Comparison of ENCODE assay signal across 1 cellular context in genomic region chr11:68030318-68031135, GRCh38.
A peak's percentile ranks its signal among the peaks of the same experiment; 100 is the strongest.
TF ChIP-seq lines count a peak whose summit lies in the region.

TSS of gene NDUFS8 (plus strand) at chr11:68030681. CDS start at chr11:68032152, 1,471 bp downstream.

TF ChIP-seq in HepG2, 621 proteins besides CTCF, POLR2A, EP300 and RAD21 (continued from another document and continues in another):
- TF ChIP-seq STAT6 (CRISPR knock-in tag; IDR thresholded peaks at IDR 0.05; ENCODE audit: borderline replicate concordance) (no peak), RFXANK (CRISPR knock-in tag; IDR thresholded peaks at IDR 0.05) (no peak; the same call in 1 of the 2 replicates), ZNF318 (CRISPR knock-in tag; IDR thresholded peaks at IDR 0.05) (no peak), ZNF101 (CRISPR knock-in tag; IDR thresholded peaks at IDR 0.05; ENCODE audit: borderline replicate concordance, low read depth) (no peak), U2AF2 (IDR thresholded peaks at IDR 0.05; ENCODE audit: low read depth, low read length) (no peak), PPARG (CRISPR knock-in tag; conservative IDR thresholded peaks at IDR 0.05) (no peak; the same call in 1 of the 2 replicates), ZNF354B (CRISPR knock-in tag; IDR thresholded peaks at IDR 0.05) (no peak), ASH2L (IDR thresholded peaks at IDR 0.05; ENCODE audit: insufficient read length, low read depth, low read length) (peak; percentile 59), ZNF75D (CRISPR knock-in tag; IDR thresholded peaks at IDR 0.05; ENCODE audit: borderline replicate concordance) (no peak), CBX5 (CRISPR knock-in tag; IDR thresholded peaks at IDR 0.05; ENCODE audit: borderline replicate concordance) (no peak), FUBP1 (CRISPR knock-in tag; IDR thresholded peaks at IDR 0.05; ENCODE audit: borderline replicate concordance) (no peak), ZNF616 (CRISPR knock-in tag; IDR thresholded peaks at IDR 0.05; ENCODE audit: low read depth) (peak; percentile 39; the same call in 1 of the 2 replicates), ZNF317 (CRISPR knock-in tag; IDR thresholded peaks at IDR 0.05) (0 out of 2 replicates have a peak, but pooled peaks have one; percentile 28), ZSCAN31 (CRISPR knock-in tag; IDR thresholded peaks at IDR 0.05; ENCODE audit: low read depth) (peak; percentile 69), NR2F6 (IDR thresholded peaks at IDR 0.05) (no peak), NR2F6 (CRISPR knock-in tag; IDR thresholded peaks at IDR 0.05) (no peak), ZNF329 (CRISPR knock-in tag; IDR thresholded peaks at IDR 0.05; ENCODE audit: low read depth) (peak; percentile 32; the same call in 1 of the 2 replicates), NCOA5 (CRISPR knock-in tag; IDR thresholded peaks at IDR 0.05) (no peak), ZUFSP (CRISPR knock-in tag; IDR thresholded peaks at IDR 0.05; ENCODE audit: borderline replicate concordance) (no peak), ZNF737 (CRISPR knock-in tag; IDR thresholded peaks at IDR 0.05; ENCODE audit: borderline replicate concordance) (no peak), NR1H2 (CRISPR knock-in tag; IDR thresholded peaks at IDR 0.05; ENCODE audit: borderline replicate concordance, low read depth) (no peak), ZNF781 (CRISPR knock-in tag; IDR thresholded peaks at IDR 0.05; ENCODE audit: borderline replicate concordance, not compliant biosample characterization) (no peak), ZNF44 (CRISPR knock-in tag; IDR thresholded peaks at IDR 0.05) (peak; percentile 28; the same call in 1 of the 2 replicates), HNF1B (CRISPR knock-in tag; IDR thresholded peaks at IDR 0.05) (0 out of 2 replicates have a peak, but pooled peaks have one; percentile 1), SP4 (CRISPR knock-in tag; IDR thresholded peaks at IDR 0.05) (peak; percentile 54; the same call in 1 of the 2 replicates), ZNF282 (IDR thresholded peaks at IDR 0.05; ENCODE audit: partially characterized antibody) (no peak), AGO2 (optimal IDR thresholded peaks at IDR 0.05; ENCODE audit: low read depth, low read length) (peak; percentile 79), NFKB2 (CRISPR knock-in tag; IDR thresholded peaks at IDR 0.05; ENCODE audit: borderline replicate concordance) (peak; percentile 45; the same call in 1 of the 2 replicates), NFYC (CRISPR knock-in tag; IDR thresholded peaks at IDR 0.05) (peak; percentile 95), ZNF775 (CRISPR knock-in tag; IDR thresholded peaks at IDR 0.05; ENCODE audit: borderline replicate concordance) (no peak), GATA4 (IDR thresholded peaks at IDR 0.05; ENCODE audit: borderline replicate concordance, low read depth) (no peak), YY1 (IDR thresholded peaks at IDR 0.05; ENCODE audit: insufficient read depth, insufficient replicate concordance, low read depth, low read length) (peak; percentile 95), E2F1 (CRISPR knock-in tag; IDR thresholded peaks at IDR 0.05) (no peak; the same call in 1 of the 2 replicates), SMC3 (IDR thresholded peaks at IDR 0.05; ENCODE audit: low read length) (no peak), GATAD2A (CRISPR knock-in tag; IDR thresholded peaks at IDR 0.05) (no peak), PHF20 (CRISPR knock-in tag; IDR thresholded peaks at IDR 0.05) (peak; percentile 70), SMYD3 (CRISPR knock-in tag; IDR thresholded peaks at IDR 0.05) (no peak), DDIT3 (CRISPR knock-in tag; IDR thresholded peaks at IDR 0.05) (no peak), ZSCAN30 (CRISPR knock-in tag; IDR thresholded peaks at IDR 0.05) (0 out of 2 replicates have a peak, but pooled peaks have one; percentile 49), TP53 (CRISPR knock-in tag; conservative IDR thresholded peaks at IDR 0.05) (no peak; the same call in 1 of the 2 replicates), PITX1 (CRISPR knock-in tag; IDR thresholded peaks at IDR 0.05) (no peak), AHR (CRISPR knock-in tag; IDR thresholded peaks at IDR 0.05) (peak; percentile 63; the same call in 1 of the 2 replicates), ATF6 (CRISPR knock-in tag; conservative IDR thresholded peaks at IDR 0.05) (no peak), ZNF576 (CRISPR knock-in tag; IDR thresholded peaks at IDR 0.05) (peak; percentile 78), SMAD3 (CRISPR knock-in tag; IDR thresholded peaks at IDR 0.05) (no peak)
